13 cellular contexts compared by ENCODE assay signal in genomic region chr12:623172-623864, GRCh38. TPM values are rescaled to one million over a fixed set of nuclear protein-coding genes. Genes with fewer than 3 reads are reported as not detected.
A peak's percentile ranks its signal among the peaks of the same experiment; 100 is the strongest.
DNase-seq lines count a peak whose midpoint lies in the region; ATAC-seq lines count a peak whose summit lies in the region.
"Had no signal": no experiment of that assay in that cellular context is flagged by ENCODE, and none has a peak within 500 bp of the region (broad histone marks: within the 10 kb centered on the region; RNA-seq: fewer than 3 reads in every experiment).

No MANE protein-coding gene starts in this region.

- H3K27ac Mint-ChIP-seq in activated naive CD4-positive, alpha-beta T cell treated with anti-CD3 and anti-CD28 coated beads for 36 hours: peak overlapping the region; percentile 81
- peak overlapping the region; percentile 78 for H3K27ac Mint-ChIP-seq in activated CD4-positive, alpha-beta memory T cell treated with anti-CD3 and anti-CD28 coated beads, Interleukin-2, amount 10 ng/mL, durations not matched to agents 7 days and 5 days
- H3K27ac Mint-ChIP-seq in stimulated activated effector memory CD8-positive, alpha-beta T cell treated with anti-CD3 and anti-CD28 coated beads, Interleukin-12 subunit alpha, Interleukin-12 subunit beta, amount 100 ng/mL, for 72 hours: peak overlapping the region; percentile 89

- H3K4me1 Mint-ChIP-seq in activated naive CD4-positive, alpha-beta T cell treated with anti-CD3 and anti-CD28 coated beads for 36 hours (ENCODE audit: low read depth): peaks cover 43% of the 10 kb centered on the region
- peaks cover 51% of the 10 kb centered on the region for H3K4me1 Mint-ChIP-seq in activated CD4-positive, alpha-beta memory T cell treated with anti-CD3 and anti-CD28 coated beads, Interleukin-2, amount 10 ng/mL, durations not matched to agents 7 days and 5 days
- H3K4me1 Mint-ChIP-seq in stimulated activated effector memory CD8-positive, alpha-beta T cell treated with anti-CD3 and anti-CD28 coated beads, Interleukin-12 subunit alpha, Interleukin-12 subunit beta, amount 100 ng/mL, for 72 hours: peaks cover 38% of the 10 kb centered on the region

- H3K9me3 Mint-ChIP-seq in activated naive CD4-positive, alpha-beta T cell treated with anti-CD3 and anti-CD28 coated beads for 36 hours: no peaks in the 10 kb centered on the region
- no peaks in the 10 kb centered on the region for H3K9me3 Mint-ChIP-seq in activated CD4-positive, alpha-beta memory T cell treated with anti-CD3 and anti-CD28 coated beads, Interleukin-2, amount 10 ng/mL, durations not matched to agents 7 days and 5 days
- no peaks in the 10 kb centered on the region for H3K9me3 Mint-ChIP-seq in stimulated activated effector memory CD8-positive, alpha-beta T cell treated with anti-CD3 and anti-CD28 coated beads, Interleukin-12 subunit alpha, Interleukin-12 subunit beta, amount 100 ng/mL, for 72 hours

- H3K4me3 Mint-ChIP-seq in activated naive CD4-positive, alpha-beta T cell treated with anti-CD3 and anti-CD28 coated beads for 36 hours: no peak overlapping the region
- no peak overlapping the region for H3K4me3 Mint-ChIP-seq in activated CD4-positive, alpha-beta memory T cell treated with anti-CD3 and anti-CD28 coated beads, Interleukin-2, amount 10 ng/mL, durations not matched to agents 7 days and 5 days
- H3K4me3 Mint-ChIP-seq in stimulated activated effector memory CD8-positive, alpha-beta T cell treated with anti-CD3 and anti-CD28 coated beads, Interleukin-12 subunit alpha, Interleukin-12 subunit beta, amount 100 ng/mL, for 72 hours: peak overlapping the region; percentile 34

- DNase-seq in activated naive CD4-positive, alpha-beta T cell treated with anti-CD3 and anti-CD28 coated beads for 36 hours: no peak
- DNase-seq in activated naive CD4-positive, alpha-beta T cell treated with Interleukin-2 at 50 U/mL for 16 hours: no peak
- DNase-seq in activated CD4-positive, alpha-beta memory T cell treated with anti-CD3 and anti-CD28 coated beads, Interleukin-2, amount 10 ng/mL, durations not matched to agents 7 days and 5 days: no peak
- DNase-seq in left cardiac atrium (no peak), NCI-H1092 (lab: John Stamatoyannopoulos, UW) (no peak), DMS153 (lab: John Stamatoyannopoulos, UW) (no peak), NCI-H2196 treated with DMSO at 0.1 percent for 48 hours (lab: John Stamatoyannopoulos, UW; ENCODE audit: unreplicated experiment) (no peak)
- DNase-seq in stimulated activated effector memory CD8-positive, alpha-beta T cell treated with anti-CD3 and anti-CD28 coated beads, Interleukin-12 subunit alpha, Interleukin-12 subunit beta, amount 100 ng/mL, for 72 hours (ENCODE audit: low spot score in 2 of 2): no peak
- DNase-seq: kidney; NCI-H1417 treated with DMSO at 0.1 percent for 48 hours; NCI-H524; SIG-M5; stimulated activated CD4-positive, alpha-beta T cell treated with anti-CD3 and anti-CD28 coated beads, Interleukin-15, amount 100 ng/mL, for 24 hours had no signal

- CTCF ChIA-PET in activated naive CD4-positive, alpha-beta T cell treated with anti-CD3 and anti-CD28 coated beads for 36 hours (lab: Charles Lee): interaction anchor here (0.8 to 3.5 kb wide), 7 partner anchors 9 to 193 kb away, joined by 3 to 17 read pairs (median 4); no protein-coding TSS in a partner anchor
- CTCF ChIA-PET in activated CD4-positive, alpha-beta memory T cell treated with anti-CD3 and anti-CD28 coated beads, Interleukin-2, amount 10 ng/mL, durations not matched to agents 7 days and 5 days (lab: Charles Lee): interaction anchor here (0.7 to 1.2 kb wide), 5 partner anchors 9 to 129 kb away, joined by 3 to 5 read pairs (median 3); no protein-coding TSS in a partner anchor

- no peaks in the 10 kb centered on the region for H3K27me3 Mint-ChIP-seq in activated naive CD4-positive, alpha-beta T cell treated with anti-CD3 and anti-CD28 coated beads for 36 hours (ENCODE audit: low read depth)
- no peaks in the 10 kb centered on the region for H3K27me3 Mint-ChIP-seq in activated CD4-positive, alpha-beta memory T cell treated with anti-CD3 and anti-CD28 coated beads, Interleukin-2, amount 10 ng/mL, durations not matched to agents 7 days and 5 days

- H3K36me3 Mint-ChIP-seq in activated naive CD4-positive, alpha-beta T cell treated with anti-CD3 and anti-CD28 coated beads for 36 hours (ENCODE audit: low read depth): no peaks in the 10 kb centered on the region
- no peaks in the 10 kb centered on the region for H3K36me3 Mint-ChIP-seq in activated CD4-positive, alpha-beta memory T cell treated with anti-CD3 and anti-CD28 coated beads, Interleukin-2, amount 10 ng/mL, durations not matched to agents 7 days and 5 days (ENCODE audit: low read depth)
- no peaks in the 10 kb centered on the region for H3K36me3 Mint-ChIP-seq in stimulated activated effector memory CD8-positive, alpha-beta T cell treated with anti-CD3 and anti-CD28 coated beads, Interleukin-12 subunit alpha, Interleukin-12 subunit beta, amount 100 ng/mL, for 72 hours

- POLR2A ChIA-PET in activated CD4-positive, alpha-beta memory T cell treated with anti-CD3 and anti-CD28 coated beads, Interleukin-2, amount 10 ng/mL, durations not matched to agents 7 days and 5 days (lab: Charles Lee): interaction anchor here (0.8 to 2.5 kb wide), 7 partner anchors 9 to 132 kb away, joined by 3 to 17 read pairs (median 4); no protein-coding TSS in a partner anchor

- intact Hi-C loops in activated naive CD4-positive, alpha-beta T cell treated with anti-CD3 and anti-CD28 coated beads for 36 hours (cut with micrococcal nuclease): loop anchor here (1.0 to 5.0 kb wide), 2 partner anchors 172 to 969 kb away; partner anchors contain the start of gene FBXL14
- intact Hi-C loops in left cardiac atrium (cut with DNase I): no loop called here

- peak; percentile 47 to 83 for ATAC-seq in left cardiac atrium
- no peak for ATAC-seq in stimulated activated effector memory CD8-positive, alpha-beta T cell treated with anti-CD3 and anti-CD28 coated beads, Interleukin-12 subunit alpha, Interleukin-12 subunit beta, amount 100 ng/mL, for 72 hours

RNA-seq across cellular contexts. Expression of gene NINJ2, which starts 39.9 kb away (rescaled TPM):
- total RNA-seq in activated naive CD4-positive, alpha-beta T cell treated with anti-CD3 and anti-CD28 coated beads for 36 hours: 1 to 10 TPM; 1.8 to 2.5 TPM
- 10 to 100 TPM; 13.1 to 13.5 TPM for total RNA-seq in activated CD4-positive, alpha-beta memory T cell treated with anti-CD3 and anti-CD28 coated beads, Interleukin-2, amount 10 ng/mL, durations not matched to agents 7 days and 5 days
- total RNA-seq in left cardiac atrium: 1 to 10 TPM; 5.2 to 7.0 TPM
